ENCODE assay signal across 14 cellular contexts in the genomic region with DNA sequence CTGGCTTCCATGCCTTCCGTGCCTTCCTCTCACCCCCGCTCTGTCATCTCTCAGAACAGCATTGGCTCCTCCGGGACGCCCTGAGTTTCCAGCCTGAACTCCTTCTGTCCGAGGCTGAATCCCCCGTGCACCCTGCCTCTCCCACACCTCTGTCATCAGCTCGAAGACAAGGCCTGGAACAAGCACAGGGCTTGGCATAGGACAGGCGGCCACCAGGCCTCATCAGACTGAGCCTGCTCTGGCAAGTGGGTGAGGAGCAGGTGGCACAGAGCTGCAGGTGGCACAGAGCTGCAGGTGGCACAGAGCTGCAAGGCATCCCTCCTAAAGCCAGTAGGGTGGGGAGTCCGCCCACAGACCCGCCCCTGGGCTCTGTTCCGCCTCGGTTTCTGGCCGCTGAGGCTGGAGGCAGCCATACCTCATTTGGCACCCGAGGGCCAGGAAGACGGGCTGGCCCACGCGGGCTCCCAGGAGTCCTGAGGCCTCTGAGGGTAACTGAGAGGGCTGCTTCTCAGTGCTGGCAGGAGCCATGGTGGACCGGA.
DNase-seq lines count a peak whose midpoint lies in the region; ATAC-seq and TF ChIP-seq lines count a peak whose summit lies in the region.
"Had no signal": no experiment of that assay in that cellular context is flagged by ENCODE, and none has a peak within 500 bp of the region (broad histone marks: within the 10 kb centered on the region; RNA-seq: fewer than 3 reads in every experiment).

No MANE protein-coding gene starts in this region.

- peak overlapping the region; percentile 47 for H3K14ac ChIP-seq in neuronal stem cell (ENCODE audit: low read length)

- no peaks in the 10 kb centered on the region for H3K27me3 Mint-ChIP-seq in activated CD4-positive, alpha-beta memory T cell treated with anti-CD3 and anti-CD28 coated beads for 36 hours
- H3K27me3 Mint-ChIP-seq in activated CD4-positive, alpha-beta memory T cell treated with anti-CD3 and anti-CD28 coated beads, Interleukin-2, amount 10 ng/mL, durations not matched to agents 7 days and 5 days: no peaks in the 10 kb centered on the region
- no peaks in the 10 kb centered on the region for H3K27me3 Mint-ChIP-seq in T-helper 17 cell

- no peaks in the 10 kb centered on the region for H3K27me3 ChIP-seq in neuronal stem cell (ENCODE audit: control insufficient read depth in 3 of 3, insufficient read depth in 3 of 3, low read depth in 1 of 3, low read length in 3 of 3)
- H3K27me3 ChIP-seq in esophagus muscularis mucosa: no peaks in the 10 kb centered on the region
- H3K27me3 ChIP-seq: adrenal gland had no signal

- no peaks in the 10 kb centered on the region for H3K4me1 Mint-ChIP-seq in activated CD4-positive, alpha-beta memory T cell treated with anti-CD3 and anti-CD28 coated beads for 36 hours (ENCODE audit: low read depth)
- no peaks in the 10 kb centered on the region for H3K4me1 Mint-ChIP-seq in activated CD4-positive, alpha-beta memory T cell treated with anti-CD3 and anti-CD28 coated beads, Interleukin-2, amount 10 ng/mL, durations not matched to agents 7 days and 5 days
- peaks cover 15% of the 10 kb centered on the region for H3K4me1 Mint-ChIP-seq in T-helper 17 cell

- H3K4me3 Mint-ChIP-seq in activated CD4-positive, alpha-beta memory T cell treated with anti-CD3 and anti-CD28 coated beads for 36 hours: no peak overlapping the region
- no peak overlapping the region for H3K4me3 Mint-ChIP-seq in activated CD4-positive, alpha-beta memory T cell treated with anti-CD3 and anti-CD28 coated beads, Interleukin-2, amount 10 ng/mL, durations not matched to agents 7 days and 5 days
- H3K4me3 Mint-ChIP-seq in T-helper 17 cell: peak overlapping the region; percentile 57
- H3K4me3 Mint-ChIP-seq: neural crest cell; T-helper 1 cell treated with Interleukin-12 subunit alpha and Interleukin-12 subunit beta and Interleukin-4 antibody, amounts not matched to agents 30 μg/mL and 1 μg/mL, for 36 hours had no signal

- peak overlapping the region; percentile 1 for H3K27ac Mint-ChIP-seq in activated CD4-positive, alpha-beta memory T cell treated with anti-CD3 and anti-CD28 coated beads for 36 hours
- H3K27ac Mint-ChIP-seq in activated CD4-positive, alpha-beta memory T cell treated with anti-CD3 and anti-CD28 coated beads, Interleukin-2, amount 10 ng/mL, durations not matched to agents 7 days and 5 days: no peak overlapping the region
- H3K27ac Mint-ChIP-seq in T-helper 17 cell: peak overlapping the region; percentile 97

- no peak for TF ChIP-seq POLR2A in esophagus muscularis mucosa (IDR thresholded peaks at IDR 0.05; ENCODE audit: low read depth)

- H3K36me3 ChIP-seq in neuronal stem cell (replicated peaks in 1 of 2; ENCODE audit: control insufficient read depth in 2 of 2, insufficient read depth in 2 of 2, low read length in 2 of 2): peaks cover 0 to 3% of the 10 kb centered on the region in 2 donors
- H3K36me3 ChIP-seq in esophagus muscularis mucosa: peaks cover 0 to 12% (median 2%) of the 10 kb centered on the region in 4 donors

- H3K9me3 ChIP-seq in T-helper 17 cell (ENCODE audit: control insufficient read depth, low read length, poor library complexity, severe bottlenecking) (no peaks in the 10 kb centered on the region), neuronal stem cell (replicated peaks in 1 of 2; ENCODE audit: control insufficient read depth in 2 of 2, insufficient read depth in 1 of 2, low read depth in 1 of 2, low read length in 2 of 2) (no peaks in the 10 kb centered on the region), esophagus muscularis mucosa (no peaks in the 10 kb centered on the region)
- H3K9me3 ChIP-seq: adrenal gland had no signal

- no peak overlapping the region for H2AFZ ChIP-seq in neuronal stem cell (ENCODE audit: low read length)

- peaks cover 50% of the 10 kb centered on the region for H3K36me3 Mint-ChIP-seq in activated CD4-positive, alpha-beta memory T cell treated with anti-CD3 and anti-CD28 coated beads for 36 hours
- H3K36me3 Mint-ChIP-seq in activated CD4-positive, alpha-beta memory T cell treated with anti-CD3 and anti-CD28 coated beads, Interleukin-2, amount 10 ng/mL, durations not matched to agents 7 days and 5 days (ENCODE audit: low read depth): peaks cover 57% of the 10 kb centered on the region
- H3K36me3 Mint-ChIP-seq in T-helper 17 cell (ENCODE audit: low read depth): peaks cover 11% of the 10 kb centered on the region

- H2BK15ac ChIP-seq in neuronal stem cell (ENCODE audit: low read length): peak overlapping the region; percentile 82

- H2BK120ac ChIP-seq in neuronal stem cell (ENCODE audit: low read depth, low read length): peak overlapping the region; percentile 0

- H3K18ac ChIP-seq in neuronal stem cell (ENCODE audit: low read length): peak overlapping the region; percentile 84

- no peak overlapping the region for H4K8ac ChIP-seq in neuronal stem cell (ENCODE audit: low read depth, low read length)

- POLR2A ChIA-PET in activated CD4-positive, alpha-beta memory T cell treated with anti-CD3 and anti-CD28 coated beads for 36 hours (lab: Charles Lee): no interaction called here
- POLR2A ChIA-PET in activated CD4-positive, alpha-beta memory T cell treated with anti-CD3 and anti-CD28 coated beads, Interleukin-2, amount 10 ng/mL, durations not matched to agents 7 days and 5 days (lab: Charles Lee): interaction anchor here (1.0 kb wide), 1 partner anchor 14 kb away, joined by 3 read pairs; no protein-coding TSS in a partner anchor

- H2BK12ac ChIP-seq in neuronal stem cell (ENCODE audit: low read length): no peak overlapping the region

- peak overlapping the region; percentile 76 for H2AK5ac ChIP-seq in neuronal stem cell (ENCODE audit: low read depth, low read length)

- no peaks in the 10 kb centered on the region for H3K9me3 Mint-ChIP-seq in activated CD4-positive, alpha-beta memory T cell treated with anti-CD3 and anti-CD28 coated beads for 36 hours
- H3K9me3 Mint-ChIP-seq in activated CD4-positive, alpha-beta memory T cell treated with anti-CD3 and anti-CD28 coated beads, Interleukin-2, amount 10 ng/mL, durations not matched to agents 7 days and 5 days: no peaks in the 10 kb centered on the region
- H3K9me3 Mint-ChIP-seq: neural crest cell; T-helper 1 cell treated with Interleukin-12 subunit alpha and Interleukin-12 subunit beta and Interleukin-4 antibody, amounts not matched to agents 30 μg/mL and 1 μg/mL, for 36 hours had no signal

- peaks cover 1% of the 10 kb centered on the region for H3K79me1 ChIP-seq in neuronal stem cell (ENCODE audit: low read depth, low read length)

- no peak overlapping the region for H2BK5ac ChIP-seq in neuronal stem cell (ENCODE audit: low read length)

- no peak overlapping the region for H3K4me2 ChIP-seq in neuronal stem cell (ENCODE audit: insufficient read depth, low read length, poor library complexity, severe bottlenecking)

- no peak for TF ChIP-seq EP300 in esophagus muscularis mucosa (IDR thresholded peaks at IDR 0.05)

- ATAC-seq in T-helper 17 cell (no peak), GM21528 (IDR thresholded peaks at IDR 0.05; ENCODE audit: low FRiP score, unreplicated experiment) (no peak), sciatic nerve (no peak)

- no peak overlapping the region for H4K91ac ChIP-seq in neuronal stem cell (ENCODE audit: low read depth, low read length, poor library complexity)

- no peak overlapping the region for H3K23ac ChIP-seq in neuronal stem cell (ENCODE audit: low read depth, low read length, poor library complexity)

- no peak overlapping the region for H3K9ac ChIP-seq in neuronal stem cell (ENCODE audit: low read depth, low read length, poor library complexity)

- CTCF ChIA-PET in activated CD4-positive, alpha-beta memory T cell treated with anti-CD3 and anti-CD28 coated beads for 36 hours (lab: Charles Lee): no interaction called here
- CTCF ChIA-PET in activated CD4-positive, alpha-beta memory T cell treated with anti-CD3 and anti-CD28 coated beads, Interleukin-2, amount 10 ng/mL, durations not matched to agents 7 days and 5 days (lab: Charles Lee): interaction anchor here (0.6 to 0.7 kb wide), 2 partner anchors 55 to 68 kb away, joined by 3 read pairs; no protein-coding TSS in a partner anchor

- H3K27ac ChIP-seq in neuronal stem cell (replicated peaks; ENCODE audit: low read length) (no peak overlapping the region), esophagus muscularis mucosa (replicated peaks in 1 of 4) (no peak overlapping the region)
- H3K27ac ChIP-seq: adrenal gland had no signal

- H3K4ac ChIP-seq in neuronal stem cell (ENCODE audit: low read length): no peak overlapping the region

- H3K4me1 ChIP-seq in neuronal stem cell (ENCODE audit: control insufficient read depth in 2 of 2, insufficient read depth in 1 of 2, low read depth in 1 of 2, low read length in 2 of 2) (peaks cover 4 to 13% of the 10 kb centered on the region in 2 donors), esophagus muscularis mucosa (peaks cover 0 to 13% (median 11%) of the 10 kb centered on the region in 4 donors)

- H3K4me3 ChIP-seq in neuronal stem cell (ENCODE audit: low read length in 2 of 2) (no peak overlapping the region), esophagus muscularis mucosa (no peak overlapping the region)
- H3K4me3 ChIP-seq: adrenal gland had no signal

- no peak for DNase-seq in activated CD4-positive, alpha-beta memory T cell treated with anti-CD3 and anti-CD28 coated beads for 36 hours
- DNase-seq in activated CD4-positive, alpha-beta memory T cell treated with anti-CD3 and anti-CD28 coated beads, Interleukin-2, amount 10 ng/mL, durations not matched to agents 7 days and 5 days: no peak
- DNase-seq in NCI-H2081 (lab: John Stamatoyannopoulos, UW) (peak; percentile 71 to 86), T-helper 17 cell (no peak), neuronal stem cell (ENCODE audit: low spot score) (no peak), esophagus muscularis mucosa (ENCODE audit: extremely low spot score) (no peak), sciatic nerve (ENCODE audit: low spot score) (no peak)
- DNase-seq: left cardiac atrium; OCI-M1; stimulated activated CD4-positive, alpha-beta T cell treated with anti-CD3 and anti-CD28 coated beads, Interleukin-12 subunit alpha, Interleukin-12 subunit beta, amount 100 ng/mL, for 4 hours had no signal

- no peak for TF ChIP-seq CTCF in esophagus muscularis mucosa (IDR thresholded peaks at IDR 0.05)

- intact Hi-C loops in activated CD4-positive, alpha-beta memory T cell treated with anti-CD3 and anti-CD28 coated beads for 36 hours (cut with micrococcal nuclease): no loop called here
- intact Hi-C loops in esophagus muscularis mucosa (cut with DNase I): no loop called here
- intact Hi-C loops in sciatic nerve (cut with DNase I): no loop called here

- no CpG with 5 or more reads among the region's 18 CpGs for WGBS in neuronal stem cell (ENCODE audit: extremely low coverage in 2 of 2, insufficient read length in 2 of 2, insufficient replicate concordance in 1 of 2), 2 donors
- 84% methylated on average over 18 of the region's 18 CpGs for WGBS in esophagus muscularis mucosa

Comparison
In these comparisons a context has a peak if more than half of its experiments do, and no peak if none do; other contexts are left out.
1. DNase-seq: peak in NCI-H2081 (2 of 2); none in activated CD4-positive, alpha-beta memory T cell treated with anti-CD3 and anti-CD28 coated beads for 36 hours (single experiment), activated CD4-positive, alpha-beta memory T cell treated with anti-CD3 and anti-CD28 coated beads, Interleukin-2, amount 10 ng/mL, durations not matched to agents 7 days and 5 days (single experiment), T-helper 17 cell (0 of 3), neuronal stem cell (single experiment), esophagus muscularis mucosa (single experiment) and sciatic nerve (single experiment).